9 cellular contexts compared by ENCODE assay signal in genomic region chr3:197501879-197502620, GRCh38. TPM values are rescaled to one million over a fixed set of nuclear protein-coding genes. Genes with fewer than 3 reads are reported as not detected.
DNase-seq lines count a peak whose midpoint lies in the region; ATAC-seq, FAIRE-seq and TF ChIP-seq lines count a peak whose summit lies in the region.
"Had no signal": no experiment of that assay in that cellular context is flagged by ENCODE, and none has a peak within 500 bp of the region (broad histone marks: within the 10 kb centered on the region; RNA-seq: fewer than 3 reads in every experiment).

No MANE protein-coding gene starts in this region.

- H3K27ac ChIP-seq in 22Rv1 (no peak overlapping the region), OCI-LY3 (ENCODE audit: low read length) (no peak overlapping the region), keratinocyte (ENCODE audit: control insufficient read depth, insufficient read depth, low read length) (peak overlapping the region; percentile 79)

- no peaks in the 10 kb centered on the region for H3K9me1 ChIP-seq in keratinocyte (ENCODE audit: control insufficient read depth, extremely low read depth, insufficient read depth, low read length)

- no peaks in the 10 kb centered on the region for H3K36me3 ChIP-seq in OCI-LY3 (replicated peaks; ENCODE audit: low read depth, low read length)
- no peaks in the 10 kb centered on the region for H3K36me3 ChIP-seq in keratinocyte (ENCODE audit: control insufficient read depth in 2 of 2, extremely low read depth in 1 of 2, insufficient read depth in 2 of 2, low read length in 2 of 2)

- H3K4me3 Mint-ChIP-seq in stimulated activated effector memory CD8-positive, alpha-beta T cell treated with anti-CD3 and anti-CD28 coated beads, Interleukin-12 subunit alpha, Interleukin-12 subunit beta, amount 100 ng/mL, for 72 hours, result no peak overlapping the region

- peak; percentile 89 for DNase-seq in GM12865 (ENCODE audit: low read depth)
- peak; percentile 73 for DNase-seq in astrocyte of the spinal cord (ENCODE audit: low read depth, low spot score)
- no peak for DNase-seq in keratinocyte (ENCODE audit: low read depth, low spot score)
- peak; percentile 21 to 70 for DNase-seq in stimulated activated effector memory CD8-positive, alpha-beta T cell treated with anti-CD3 and anti-CD28 coated beads, Interleukin-12 subunit alpha, Interleukin-12 subunit beta, amount 100 ng/mL, for 72 hours (ENCODE audit: low spot score in 2 of 2)

- no peaks in the 10 kb centered on the region for H3K79me2 ChIP-seq in OCI-LY3 (ENCODE audit: low read length)
- H3K79me2 ChIP-seq in keratinocyte (ENCODE audit: control insufficient read depth, insufficient read depth, low read length), result no peaks in the 10 kb centered on the region

- H3K4me3 ChIP-seq in GM12865 (ENCODE audit: low read depth, low read length) (no peak overlapping the region), OCI-LY3 (ENCODE audit: low read length) (peak overlapping the region; percentile 30), astrocyte of the spinal cord (ENCODE audit: low read depth, low read length) (no peak overlapping the region), keratinocyte (ENCODE audit: control insufficient read depth in 2 of 3, extremely low read depth in 1 of 3, insufficient read depth in 2 of 3, low read depth in 1 of 3, low read length in 3 of 3) (no peak overlapping the region)

- no peaks in the 10 kb centered on the region for H3K36me3 Mint-ChIP-seq in stimulated activated effector memory CD8-positive, alpha-beta T cell treated with anti-CD3 and anti-CD28 coated beads, Interleukin-12 subunit alpha, Interleukin-12 subunit beta, amount 100 ng/mL, for 72 hours

- H3K27ac Mint-ChIP-seq in stimulated activated effector memory CD8-positive, alpha-beta T cell treated with anti-CD3 and anti-CD28 coated beads, Interleukin-12 subunit alpha, Interleukin-12 subunit beta, amount 100 ng/mL, for 72 hours, result no peak overlapping the region

- ATAC-seq in HG03565 (IDR thresholded peaks at IDR 0.05; ENCODE audit: unreplicated experiment) (peak; percentile 65), GM19467 (IDR thresholded peaks at IDR 0.05; ENCODE audit: unreplicated experiment) (no peak)
- ATAC-seq in stimulated activated effector memory CD8-positive, alpha-beta T cell treated with anti-CD3 and anti-CD28 coated beads, Interleukin-12 subunit alpha, Interleukin-12 subunit beta, amount 100 ng/mL, for 72 hours, result peak; percentile 80

- peaks cover 9% of the 10 kb centered on the region for H3K4me1 Mint-ChIP-seq in stimulated activated effector memory CD8-positive, alpha-beta T cell treated with anti-CD3 and anti-CD28 coated beads, Interleukin-12 subunit alpha, Interleukin-12 subunit beta, amount 100 ng/mL, for 72 hours

- dilution Hi-C loops in keratinocyte (cut with MboI; ENCODE audit: extremely low pct_ligation_motif_present, low sequenced_read_pairs), result no loop called here

- no peaks in the 10 kb centered on the region for H3K9me3 Mint-ChIP-seq in stimulated activated effector memory CD8-positive, alpha-beta T cell treated with anti-CD3 and anti-CD28 coated beads, Interleukin-12 subunit alpha, Interleukin-12 subunit beta, amount 100 ng/mL, for 72 hours

- H3K27me3 ChIP-seq in OCI-LY3 (ENCODE audit: low read depth, low read length), result no peaks in the 10 kb centered on the region
- H3K27me3 ChIP-seq in keratinocyte (ENCODE audit: control insufficient read depth, extremely low read depth, insufficient read depth, low read length), result no peaks in the 10 kb centered on the region

- H3K4me2 ChIP-seq in OCI-LY3 (ENCODE audit: low read length) (peak overlapping the region; percentile 49), keratinocyte (ENCODE audit: control insufficient read depth, extremely low read depth, insufficient read depth, low read depth, low read length) (peak overlapping the region; percentile 34)

- peak overlapping the region; percentile 18; the same call in 1 of the 2 replicates for H2AFZ ChIP-seq in OCI-LY3 (ENCODE audit: low read depth, low read length)
- peak overlapping the region; percentile 31 for H2AFZ ChIP-seq in keratinocyte (ENCODE audit: control insufficient read depth, low read length)

- H3K4me1 ChIP-seq in OCI-LY3 (ENCODE audit: low read length) (peaks cover 10% of the 10 kb centered on the region), keratinocyte (ENCODE audit: control insufficient read depth, extremely low read depth, insufficient read depth, low read length) (peaks cover 48% of the 10 kb centered on the region)

- FAIRE-seq in keratinocyte (lab: Jason Lieb, UNC), result no peak
- FAIRE-seq: endometrium had no signal

- H3K9me3 ChIP-seq in OCI-LY3 (ENCODE audit: insufficient read depth, low read length), result no peaks in the 10 kb centered on the region
- H3K9me3 ChIP-seq in keratinocyte (ENCODE audit: control insufficient read depth, low read depth, low read length), result no peaks in the 10 kb centered on the region

- H3K9ac ChIP-seq in OCI-LY3 (ENCODE audit: low read length) (no peak overlapping the region), keratinocyte (ENCODE audit: control insufficient read depth, extremely low read depth, insufficient read depth, low read length) (peak overlapping the region; percentile 3)

- in situ Hi-C loops in astrocyte of the spinal cord (cut with HindIII; ENCODE audit: low sequenced_read_pairs), result no loop called here

- H4K20me1 ChIP-seq in OCI-LY3 (ENCODE audit: insufficient read depth, low read length) (no peaks in the 10 kb centered on the region), keratinocyte (ENCODE audit: control insufficient read depth, extremely low read depth, insufficient read depth, low read length) (no peaks in the 10 kb centered on the region)

- TF ChIP-seq CTCF in 22Rv1 (IDR thresholded peaks at IDR 0.05), result peak; percentile 54
- peak; percentile 73 for TF ChIP-seq CTCF in GM12865 (IDR thresholded peaks at IDR 0.05; ENCODE audit: insufficient read depth, low read depth, low read length, missing control alignments)
- peak; percentile 70 for TF ChIP-seq CTCF in OCI-LY3 (IDR thresholded peaks at IDR 0.05; ENCODE audit: low read depth, low read length)
- peak; percentile 77 for TF ChIP-seq CTCF in astrocyte of the spinal cord (IDR thresholded peaks at IDR 0.05; ENCODE audit: low read depth, low read length)
- TF ChIP-seq CTCF in keratinocyte (optimal IDR thresholded peaks at IDR 0.05 in 1 of 3, IDR thresholded peaks at IDR 0.05 in 1 of 3, conservative IDR thresholded peaks at IDR 0.05 in 1 of 3; ENCODE audit: extremely low read depth in 1 of 3, insufficient read depth in 2 of 3, low read length in 3 of 3), result peak in 2 of 3 experiments; percentile 85 to 91

RNA-seq across cellular contexts. Expression of gene BDH1, which starts 53.7 kb away (rescaled TPM):
- 29.2 to 30.8 TPM (median 30.2 TPM) in 3 replicates for polyA plus RNA-seq in keratinocyte
- 24.5 TPM for polyA plus RNA-seq in keratinocyte (2011; ENCODE audit: low read depth)
- 13.0 and 20.3 TPM in 2 replicates for polyA plus RNA-seq in keratinocyte (2011; cell fraction: cytosol; rRNA removed)
- 32.9 and 38.4 TPM in 2 replicates for polyA plus RNA-seq in keratinocyte (2011; cell fraction: nucleus; rRNA removed)
- polyA plus RNA-seq in keratinocyte (2012; ENCODE audit: low replicate concordance), result 24.6 and 37.7 TPM in 2 replicates
- 18.2 to 27.2 TPM (median 19.1 TPM) in 3 replicates for polyA minus RNA-seq in keratinocyte
- 10.2 TPM for polyA minus RNA-seq in keratinocyte (2011; cell fraction: cytosol; rRNA and poly(A)+ RNA removed)
- 10.9 and 17.8 TPM in 2 replicates for polyA minus RNA-seq in keratinocyte (2011; cell fraction: nucleus; rRNA and poly(A)+ RNA removed)
